Comparison of ENCODE assay signal across 2 cellular contexts in genomic region chr1:244029137-244029536, GRCh38.
TF ChIP-seq lines count a peak whose summit lies in the region.

No MANE protein-coding gene starts in this region.

TF ChIP-seq in SK-N-SH, 30 proteins besides CTCF, POLR2A, EP300 and RAD21:
- no peak for TF ChIP-seq REST (IDR thresholded peaks at IDR 0.05; ENCODE audit: low read depth, low read length)
- no peak for TF ChIP-seq FOSL2 (IDR thresholded peaks at IDR 0.05; ENCODE audit: borderline replicate concordance, low read depth)
- TF ChIP-seq PBX3 (IDR thresholded peaks at IDR 0.05) = no peak
- TF ChIP-seq SIN3A (IDR thresholded peaks at IDR 0.05; ENCODE audit: borderline replicate concordance, low read depth, low read length) = no peak
- TF ChIP-seq TCF12 (IDR thresholded peaks at IDR 0.05) = no peak
- TF ChIP-seq YY1 (IDR thresholded peaks at IDR 0.05; ENCODE audit: low read depth) = no peak
- no peak for TF ChIP-seq MEF2A (IDR thresholded peaks at IDR 0.05; ENCODE audit: borderline replicate concordance, low read depth)

TF ChIP-seq in GM23338, 12 proteins besides CTCF, POLR2A, EP300 and RAD21:
- no peak for TF ChIP-seq ZNF462 (CRISPR knock-in tag; IDR thresholded peaks at IDR 0.05)
- no peak for TF ChIP-seq ZNF114 (CRISPR knock-in tag; IDR thresholded peaks at IDR 0.05)
- TF ChIP-seq EZH2 (IDR thresholded peaks at IDR 0.05; ENCODE audit: low read depth, unreplicated experiment) = no peak
